Comparison of ENCODE assay signal across 18 cellular contexts in genomic region chr16:89862732-89863131, GRCh38. TPM values are rescaled to one million over a fixed set of nuclear protein-coding genes. Genes with fewer than 3 reads are reported as not detected.
DNase-seq lines count a peak whose midpoint lies in the region; ATAC-seq and TF ChIP-seq lines count a peak whose summit lies in the region.
"Had no signal": no experiment of that assay in that cellular context is flagged by ENCODE, and none has a peak within 500 bp of the region (broad histone marks: within the 10 kb centered on the region; RNA-seq: fewer than 3 reads in every experiment).

No MANE protein-coding gene starts in this region.

- no peaks in the 10 kb centered on the region for H3K27me3 Mint-ChIP-seq in activated CD4-positive, alpha-beta T cell treated with anti-CD3 and anti-CD28 coated beads, Interleukin-2, amount 10 ng/mL, durations not matched to agents 7 days and 5 days
- H3K27me3 Mint-ChIP-seq in CD4-positive, alpha-beta T cell = no peaks in the 10 kb centered on the region
- H3K27me3 Mint-ChIP-seq in activated T-helper 1 cell treated with anti-CD3 and anti-CD28 coated beads, Interleukin-12 subunit alpha, Interleukin-12 subunit beta, Interleukin-2, Interleukin-4 antibody, amounts not matched to agents 30 ng/mL and 10 ng/mL and 1 ng/mL, durations not matched to agents 14 hours and 24 hours and 36 hours (ENCODE audit: insufficient read depth) = no peaks in the 10 kb centered on the region
- peaks cover 2 to 10% (median 2%) of the 10 kb centered on the region in 3 donors for H3K27me3 Mint-ChIP-seq in immature natural killer cell (ENCODE audit: low read depth in 3 of 3)

- no peak for TF ChIP-seq EP300 in sigmoid colon (IDR thresholded peaks at IDR 0.05)

- no peak for ATAC-seq in CD4-positive, alpha-beta T cell (ENCODE audit: poor library complexity)
- ATAC-seq: A549 had no signal

- TF ChIP-seq CTCF in CD4-positive, alpha-beta T cell (IDR thresholded peaks at IDR 0.05) = no peak
- no peak for TF ChIP-seq CTCF in sigmoid colon (IDR thresholded peaks at IDR 0.05)

- intact Hi-C loops in CD4-positive, alpha-beta T cell (cut with DNase I, micrococcal nuclease) = loop anchor here in 1 of 2 experiments (10.0 kb wide), 1 partner anchor 288 kb away; the partner anchor contains the start of gene CPNE7
- intact Hi-C loops in activated T-helper 1 cell treated with anti-CD3 and anti-CD28 coated beads, Interleukin-12 subunit alpha, Interleukin-12 subunit beta, Interleukin-2, Interleukin-4 antibody, amounts not matched to agents 30 ng/mL and 10 ng/mL and 1 ng/mL, durations not matched to agents 14 hours and 24 hours and 36 hours (cut with micrococcal nuclease) = no loop called here
- intact Hi-C loops in sigmoid colon (cut with DNase I) = no loop called here
- intact Hi-C loops in posterior cingulate gyrus (cut with DNase I) = no loop called here

- H3K36me3 ChIP-seq in sigmoid colon = no peaks in the 10 kb centered on the region
- H3K36me3 ChIP-seq: vagina had no signal

- no peak overlapping the region for H3K4me3 ChIP-seq in sigmoid colon
- H3K4me3 ChIP-seq: A549, stomach, vagina had no signal

- no peaks in the 10 kb centered on the region for H3K27me3 ChIP-seq in CD4-positive, alpha-beta T cell (ENCODE audit: control insufficient read depth, insufficient read depth, low read length)
- H3K27me3 ChIP-seq in sigmoid colon = no peaks in the 10 kb centered on the region
- H3K27me3 ChIP-seq: stomach, vagina had no signal

- H3K4me1 Mint-ChIP-seq in activated CD4-positive, alpha-beta T cell treated with anti-CD3 and anti-CD28 coated beads, Interleukin-2, amount 10 ng/mL, durations not matched to agents 7 days and 5 days = peaks cover 39% of the 10 kb centered on the region
- peaks cover 29% of the 10 kb centered on the region for H3K4me1 Mint-ChIP-seq in CD4-positive, alpha-beta T cell (ENCODE audit: low read depth)
- peaks cover 33% of the 10 kb centered on the region for H3K4me1 Mint-ChIP-seq in activated T-helper 1 cell treated with anti-CD3 and anti-CD28 coated beads, Interleukin-12 subunit alpha, Interleukin-12 subunit beta, Interleukin-2, Interleukin-4 antibody, amounts not matched to agents 30 ng/mL and 10 ng/mL and 1 ng/mL, durations not matched to agents 14 hours and 24 hours and 36 hours (ENCODE audit: low read depth)
- H3K4me1 Mint-ChIP-seq in immature natural killer cell = peaks cover 48 to 50% of the 10 kb centered on the region in 2 donors

- H3K36me3 Mint-ChIP-seq in activated CD4-positive, alpha-beta T cell treated with anti-CD3 and anti-CD28 coated beads, Interleukin-2, amount 10 ng/mL, durations not matched to agents 7 days and 5 days (ENCODE audit: low read depth) = peaks cover 8% of the 10 kb centered on the region
- H3K36me3 Mint-ChIP-seq in CD4-positive, alpha-beta T cell (ENCODE audit: low read depth) = no peaks in the 10 kb centered on the region
- peaks cover 7% of the 10 kb centered on the region for H3K36me3 Mint-ChIP-seq in activated T-helper 1 cell treated with anti-CD3 and anti-CD28 coated beads, Interleukin-12 subunit alpha, Interleukin-12 subunit beta, Interleukin-2, Interleukin-4 antibody, amounts not matched to agents 30 ng/mL and 10 ng/mL and 1 ng/mL, durations not matched to agents 14 hours and 24 hours and 36 hours (ENCODE audit: low read depth)
- H3K36me3 Mint-ChIP-seq in immature natural killer cell = peaks cover 0 to 3% (median 0%) of the 10 kb centered on the region in 3 donors

- peak overlapping the region; percentile 60 for H3K27ac ChIP-seq in CD4-positive, alpha-beta T cell (ENCODE audit: low read depth, low read length)
- H3K27ac ChIP-seq in sigmoid colon = no peak overlapping the region
- H3K27ac ChIP-seq: A549 had no signal

- H3K27ac Mint-ChIP-seq in activated CD4-positive, alpha-beta T cell treated with anti-CD3 and anti-CD28 coated beads, Interleukin-2, amount 10 ng/mL, durations not matched to agents 7 days and 5 days = peak overlapping the region; percentile 91
- peak overlapping the region; percentile 66 for H3K27ac Mint-ChIP-seq in CD4-positive, alpha-beta T cell
- H3K27ac Mint-ChIP-seq in activated T-helper 1 cell treated with anti-CD3 and anti-CD28 coated beads, Interleukin-12 subunit alpha, Interleukin-12 subunit beta, Interleukin-2, Interleukin-4 antibody, amounts not matched to agents 30 ng/mL and 10 ng/mL and 1 ng/mL, durations not matched to agents 14 hours and 24 hours and 36 hours = peak overlapping the region; percentile 97
- H3K27ac Mint-ChIP-seq in immature natural killer cell = peak overlapping the region; percentile 87 to 98 (median 94)

- CTCF ChIA-PET in activated CD4-positive, alpha-beta T cell treated with anti-CD3 and anti-CD28 coated beads, Interleukin-2, amount 10 ng/mL, durations not matched to agents 7 days and 5 days (lab: Charles Lee) = interaction anchor here (1.4 to 6.5 kb wide), 3 partner anchors 47 to 162 kb away, joined by 4 to 46 read pairs (median 38); partner anchors contain the start of gene SPATA2L
- CTCF ChIA-PET in CD4-positive, alpha-beta T cell (lab: Charles Lee) = interaction anchor here (0.8 to 6.0 kb wide), 3 partner anchors 100 to 161 kb away, joined by 3 to 73 read pairs (median 4); partner anchors contain the start of gene SPATA2L

- no peaks in the 10 kb centered on the region for H3K9me3 ChIP-seq in CD4-positive, alpha-beta T cell (ENCODE audit: control insufficient read depth, low read length)
- H3K9me3 ChIP-seq in sigmoid colon = peaks cover 0 to 2% (median 0%) of the 10 kb centered on the region in 4 donors

- no peak for TF ChIP-seq POLR2A in sigmoid colon (IDR thresholded peaks at IDR 0.05)

- POLR2A ChIA-PET in activated CD4-positive, alpha-beta T cell treated with anti-CD3 and anti-CD28 coated beads, Interleukin-2, amount 10 ng/mL, durations not matched to agents 7 days and 5 days (lab: Charles Lee) = no interaction called here
- POLR2A ChIA-PET in CD4-positive, alpha-beta T cell (lab: Charles Lee) = interaction anchor here (5.4 kb wide), 1 partner anchor 10 kb away, joined by 104 read pairs; the partner anchor contains the start of gene TCF25

- peaks cover under 1% of the 10 kb centered on the region for H3K9me3 Mint-ChIP-seq in activated CD4-positive, alpha-beta T cell treated with anti-CD3 and anti-CD28 coated beads, Interleukin-2, amount 10 ng/mL, durations not matched to agents 7 days and 5 days
- H3K9me3 Mint-ChIP-seq in CD4-positive, alpha-beta T cell = no peaks in the 10 kb centered on the region
- H3K9me3 Mint-ChIP-seq in activated T-helper 1 cell treated with anti-CD3 and anti-CD28 coated beads, Interleukin-12 subunit alpha, Interleukin-12 subunit beta, Interleukin-2, Interleukin-4 antibody, amounts not matched to agents 30 ng/mL and 10 ng/mL and 1 ng/mL, durations not matched to agents 14 hours and 24 hours and 36 hours = no peaks in the 10 kb centered on the region
- H3K9me3 Mint-ChIP-seq in immature natural killer cell = peaks cover 0 to 2% (median 0%) of the 10 kb centered on the region in 6 donors

- 98% methylated on average over 6 of the region's 6 CpGs for WGBS in sigmoid colon, 2 donors

- no peak for DNase-seq in activated CD4-positive, alpha-beta T cell treated with anti-CD3 and anti-CD28 coated beads, Interleukin-2, amount 10 ng/mL, durations not matched to agents 7 days and 5 days
- DNase-seq in activated CD4-positive, alpha-beta T cell treated with anti-CD3 and anti-CD28 coated beads for 48 hours = no peak
- DNase-seq in CD4-positive, alpha-beta T cell = no peak
- no peak for DNase-seq in activated T-helper 1 cell treated with anti-CD3 and anti-CD28 coated beads, Interleukin-12 subunit alpha, Interleukin-12 subunit beta, Interleukin-2, Interleukin-4 antibody, amounts not matched to agents 30 ng/mL and 10 ng/mL and 1 ng/mL, durations not matched to agents 14 hours and 24 hours and 36 hours (ENCODE audit: low spot score)
- no peak for DNase-seq in immature natural killer cell
- DNase-seq in putamen (ENCODE audit: low spot score) = no peak
- no peak for DNase-seq in sigmoid colon
- no peak for DNase-seq in posterior cingulate gyrus
- DNase-seq: head of caudate nucleus; mesenchymal stem cell; NCI-H1417 treated with DMSO at 0.1 percent for 48 hours; NCI-H2171; nephron progenitor cell; SK-N-SH; stimulated activated CD4-positive, alpha-beta T cell treated with anti-CD3 and anti-CD28 coated beads, Interleukin-12 subunit alpha, Interleukin-12 subunit beta, amount 100 ng/mL, for 4 hours; stomach had no signal

- H3K4me3 Mint-ChIP-seq in activated CD4-positive, alpha-beta T cell treated with anti-CD3 and anti-CD28 coated beads, Interleukin-2, amount 10 ng/mL, durations not matched to agents 7 days and 5 days = peak overlapping the region; percentile 50
- peak overlapping the region; percentile 78 for H3K4me3 Mint-ChIP-seq in CD4-positive, alpha-beta T cell
- H3K4me3 Mint-ChIP-seq in activated T-helper 1 cell treated with anti-CD3 and anti-CD28 coated beads, Interleukin-12 subunit alpha, Interleukin-12 subunit beta, Interleukin-2, Interleukin-4 antibody, amounts not matched to agents 30 ng/mL and 10 ng/mL and 1 ng/mL, durations not matched to agents 14 hours and 24 hours and 36 hours = peak overlapping the region; percentile 76
- H3K4me3 Mint-ChIP-seq in immature natural killer cell = peak overlapping the region; percentile 74 to 92 (median 88)
- H3K4me3 Mint-ChIP-seq: nephron progenitor cell had no signal

- no peaks in the 10 kb centered on the region for H3K4me1 ChIP-seq in sigmoid colon

RNA-seq across cellular contexts. Expression of gene TCF25, which starts 10.7 kb away (rescaled TPM):
- 100 to 1,000 TPM; 148 to 168 TPM for total RNA-seq in activated CD4-positive, alpha-beta T cell treated with anti-CD3 and anti-CD28 coated beads, Interleukin-2, amount 10 ng/mL, durations not matched to agents 7 days and 5 days
- total RNA-seq in CD4-positive, alpha-beta T cell = 100 to 1,000 TPM; 306 to 307 TPM
- total RNA-seq in activated T-helper 1 cell treated with anti-CD3 and anti-CD28 coated beads, Interleukin-12 subunit alpha, Interleukin-12 subunit beta, Interleukin-2, Interleukin-4 antibody, amounts not matched to agents 30 ng/mL and 10 ng/mL and 1 ng/mL, durations not matched to agents 14 hours and 24 hours and 36 hours = 189 and 201 TPM in 2 replicates
- polyA plus RNA-seq in immature natural killer cell = 100 to 1,000 TPM in 2 of 3 donors, 10 to 100 TPM in 1; 98.1 to 249 (median 131) TPM
- 100 to 1,000 TPM; 131 to 244 (median 181) TPM for total RNA-seq in sigmoid colon
- polyA plus RNA-seq in sigmoid colon = 100 to 1,000 TPM in 2 of 3 donors, 10 to 100 TPM in 1; 89.7 to 161 (median 106) TPM

RNA-seq across cellular contexts. Expression of gene SPIRE2, which starts 34.5 kb away (rescaled TPM):
- 1 to 10 TPM; 1.1 to 1.8 TPM for total RNA-seq in activated CD4-positive, alpha-beta T cell treated with anti-CD3 and anti-CD28 coated beads, Interleukin-2, amount 10 ng/mL, durations not matched to agents 7 days and 5 days
- 1 to 10 TPM; 1.1 TPM for total RNA-seq in CD4-positive, alpha-beta T cell
- 1.5 and 2.7 TPM in 2 replicates for total RNA-seq in activated T-helper 1 cell treated with anti-CD3 and anti-CD28 coated beads, Interleukin-12 subunit alpha, Interleukin-12 subunit beta, Interleukin-2, Interleukin-4 antibody, amounts not matched to agents 30 ng/mL and 10 ng/mL and 1 ng/mL, durations not matched to agents 14 hours and 24 hours and 36 hours
- polyA plus RNA-seq in immature natural killer cell (1 to 10 TPM; 1.0 to 1.3 (median 1.3) TPM), sigmoid colon (10 to 100 TPM; 34.2 to 44.0 (median 43.9) TPM)
- total RNA-seq in sigmoid colon = 1 to 10 TPM in 2 of 4 donors, under 1 TPM in 2; 0.82 to 5.3 (median 1.4) TPM

RNA-seq across cellular contexts. Expression of gene FANCA, which starts 46.3 kb away (rescaled TPM):
- 100 to 1,000 TPM in 1 of 2 experiments, 10 to 100 TPM in 1; 97.1 to 111 TPM for total RNA-seq in activated CD4-positive, alpha-beta T cell treated with anti-CD3 and anti-CD28 coated beads, Interleukin-2, amount 10 ng/mL, durations not matched to agents 7 days and 5 days
- total RNA-seq in CD4-positive, alpha-beta T cell = 1 to 10 TPM; 4.1 to 5.0 TPM
- total RNA-seq in activated T-helper 1 cell treated with anti-CD3 and anti-CD28 coated beads, Interleukin-12 subunit alpha, Interleukin-12 subunit beta, Interleukin-2, Interleukin-4 antibody, amounts not matched to agents 30 ng/mL and 10 ng/mL and 1 ng/mL, durations not matched to agents 14 hours and 24 hours and 36 hours = 210 and 221 TPM in 2 replicates
- polyA plus RNA-seq in immature natural killer cell (10 to 100 TPM in 2 of 3 donors, 1 to 10 TPM in 1; 8.7 to 21.6 (median 10.9) TPM), sigmoid colon (10 to 100 TPM in 1 of 3 donors, 1 to 10 TPM in 2; 7.2 to 26.5 (median 7.6) TPM)
- 1 to 10 TPM in 3 of 4 donors, under 1 TPM in 1; 0.16 to 4.7 (median 3.0) TPM for total RNA-seq in sigmoid colon

RNA-seq across cellular contexts. Expression of gene MC1R, which starts 55.9 kb away (rescaled TPM):
- total RNA-seq in activated CD4-positive, alpha-beta T cell treated with anti-CD3 and anti-CD28 coated beads, Interleukin-2, amount 10 ng/mL, durations not matched to agents 7 days and 5 days = 1 to 10 TPM; 5.0 to 6.6 TPM
- total RNA-seq in CD4-positive, alpha-beta T cell = 1 to 10 TPM; 6.7 to 6.9 TPM
- 5.5 and 5.6 TPM in 2 replicates for total RNA-seq in activated T-helper 1 cell treated with anti-CD3 and anti-CD28 coated beads, Interleukin-12 subunit alpha, Interleukin-12 subunit beta, Interleukin-2, Interleukin-4 antibody, amounts not matched to agents 30 ng/mL and 10 ng/mL and 1 ng/mL, durations not matched to agents 14 hours and 24 hours and 36 hours
- polyA plus RNA-seq in immature natural killer cell = 1 to 10 TPM in 1 of 3 donors, under 1 TPM in 1, not detected in 1; 0.34 to 1.1 TPM
- 1 to 10 TPM; 2.1 to 8.0 (median 4.5) TPM for total RNA-seq in sigmoid colon
- 1 to 10 TPM in 1 of 3 donors, not detected in 2; 5.6 TPM for polyA plus RNA-seq in sigmoid colon

Comparison
In these comparisons a context has a peak if more than half of its experiments do, and no peak if none do; other contexts are left out.
1. RNA of gene FANCA, which starts 46.3 kb away (total RNA-seq): 210 to 221 TPM in activated T-helper 1 cell treated with anti-CD3 and anti-CD28 coated beads, Interleukin-12 subunit alpha, Interleukin-12 subunit beta, Interleukin-2, Interleukin-4 antibody, amounts not matched to agents 30 ng/mL and 10 ng/mL and 1 ng/mL, durations not matched to agents 14 hours and 24 hours and 36 hours and 97.1 to 111 TPM in activated CD4-positive, alpha-beta T cell treated with anti-CD3 and anti-CD28 coated beads, Interleukin-2, amount 10 ng/mL, durations not matched to agents 7 days and 5 days; 4.1 to 5.0 TPM in CD4-positive, alpha-beta T cell and 0.16 to 4.7 TPM in sigmoid colon; every median in the first group is over 10 times any median in the second.
2. Peak in every context shown above with its lines, with median percentiles within 50 percentile points of each other: H3K27ac Mint-ChIP-seq and H3K4me3 Mint-ChIP-seq.